19 cellular contexts compared by ENCODE assay signal in genomic region chr5:167950126-167950721, GRCh38.
DNase-seq lines count a peak whose midpoint lies in the region; TF ChIP-seq lines count a peak whose summit lies in the region.
"Had no signal": no experiment of that assay in that cellular context is flagged by ENCODE, and none has a peak within 500 bp of the region (broad histone marks: within the 10 kb centered on the region; RNA-seq: fewer than 3 reads in every experiment).

No MANE protein-coding gene starts in this region.

- no peak overlapping the region for H3K27ac ChIP-seq in neural progenitor cell
- H3K27ac ChIP-seq: pancreas, vagina had no signal

- H3K79me2 ChIP-seq in neural progenitor cell (ENCODE audit: low read depth): no peaks in the 10 kb centered on the region

- peak; percentile 50 for DNase-seq in AG20443 (ENCODE audit: low spot score)
- DNase-seq in NCI-H226: peak; percentile 84
- DNase-seq in dedifferentiated amniotic fluid mesenchymal stem cell (ENCODE audit: extremely low spot score): peak; percentile 39
- DNase-seq in neural progenitor cell (ENCODE audit: low spot score): no peak
- no peak for DNase-seq in activated CD8-positive, alpha-beta memory T cell treated with anti-CD3 and anti-CD28 coated beads, Interleukin-2, amount 50 U/mL, for 4 hours
- DNase-seq in BE2C: no peak
- DNase-seq in DMS153 treated with DMSO at 0.1 percent for 48 hours (lab: John Stamatoyannopoulos, UW; ENCODE audit: unreplicated experiment): no peak
- DNase-seq in UCSD-AML1 (lab: John Stamatoyannopoulos, UW; ENCODE audit: unreplicated experiment): no peak
- DNase-seq: activated CD4-positive, alpha-beta T cell treated with anti-CD3 and anti-CD28 coated beads for 36 hours; GF-D8; hippocampal formation; pancreas; stimulated activated CD4-positive, alpha-beta T cell treated with anti-CD3 and anti-CD28 coated beads, Interleukin-2, amount 100 ng/mL, for 24 hours; SW 1271 had no signal

- TF ChIP-seq CTCF in neural progenitor cell (IDR thresholded peaks at IDR 0.05) (no peak), BE2C (IDR thresholded peaks at IDR 0.05; ENCODE audit: low read depth, low read length) (no peak)

- H3K27ac Mint-ChIP-seq in neural progenitor cell: peak overlapping the region; percentile 55
- H3K27ac Mint-ChIP-seq: activated CD4-positive, alpha-beta T cell treated with anti-CD3 and anti-CD28 coated beads for 36 hours; activated T-helper 17 cell treated with anti-CD3 and anti-CD28 coated beads, Interleukin-2, amount 50 U/mL, for 72 hours had no signal

- H3F3A ChIP-seq in neural progenitor cell (ENCODE audit: low read depth): no peaks in the 10 kb centered on the region

- H3K4me3 ChIP-seq in neural progenitor cell: no peak overlapping the region
- no peak overlapping the region for H3K4me3 ChIP-seq in BE2C (ENCODE audit: low read depth, low read length)
- H3K4me3 ChIP-seq: BLaER1 treated with 17β-estradiol and CSF1 and Interleukin-3, amounts not matched to agents 10 nM and 100 nM; HAP-1; lung; pancreas; vagina had no signal

- H3K9me3 ChIP-seq in neural progenitor cell (ENCODE audit: low read depth): no peaks in the 10 kb centered on the region
- H3K9me3 ChIP-seq in BE2C: no peaks in the 10 kb centered on the region
- H3K9me3 ChIP-seq: HAP-1, pancreas, vagina had no signal

- H3K36me3 ChIP-seq in neural progenitor cell (no peaks in the 10 kb centered on the region), BE2C (no peaks in the 10 kb centered on the region)
- H3K36me3 ChIP-seq: HAP-1, pancreas, vagina had no signal

- no peak overlapping the region for H2AFZ ChIP-seq in neural progenitor cell (replicated peaks)

- no peak overlapping the region for H3K4me3 Mint-ChIP-seq in neural progenitor cell
- H3K4me3 Mint-ChIP-seq: activated CD4-positive, alpha-beta T cell treated with anti-CD3 and anti-CD28 coated beads for 36 hours; activated T-helper 17 cell treated with anti-CD3 and anti-CD28 coated beads, Interleukin-2, amount 50 U/mL, for 72 hours had no signal

- H3K4me1 ChIP-seq in neural progenitor cell (no peaks in the 10 kb centered on the region), BE2C (no peaks in the 10 kb centered on the region)
- H3K4me1 ChIP-seq: HAP-1, pancreas had no signal

- H3K9me3 Mint-ChIP-seq in neural progenitor cell: peaks cover 2% of the 10 kb centered on the region
- H3K9me3 Mint-ChIP-seq: activated T-helper 17 cell treated with anti-CD3 and anti-CD28 coated beads, Interleukin-2, amount 50 U/mL, for 72 hours had no signal

- peaks cover 2% of the 10 kb centered on the region for H3K27me3 Mint-ChIP-seq in neural progenitor cell (ENCODE audit: insufficient read depth, low read depth)

- no peak overlapping the region for H3K4me2 ChIP-seq in neural progenitor cell

- peaks cover 7% of the 10 kb centered on the region for H3K36me3 Mint-ChIP-seq in neural progenitor cell

- no peaks in the 10 kb centered on the region for H4K20me1 ChIP-seq in neural progenitor cell (ENCODE audit: low read depth)
- H4K20me1 ChIP-seq: BLaER1 treated with 17β-estradiol and CSF1 and Interleukin-3, amounts not matched to agents 10 nM and 100 nM had no signal

- H3K4me1 Mint-ChIP-seq in neural progenitor cell: peaks cover 60% of the 10 kb centered on the region
- H3K4me1 Mint-ChIP-seq: activated T-helper 17 cell treated with anti-CD3 and anti-CD28 coated beads, Interleukin-2, amount 50 U/mL, for 72 hours had no signal

- no peaks in the 10 kb centered on the region for H3K27me3 ChIP-seq in neural progenitor cell
- H3K27me3 ChIP-seq in BE2C: no peaks in the 10 kb centered on the region
- H3K27me3 ChIP-seq: BLaER1 treated with 17β-estradiol and CSF1 and Interleukin-3, amounts not matched to agents 10 nM and 100 nM; pancreas; vagina had no signal

- no peak overlapping the region for H3K9ac ChIP-seq in neural progenitor cell
- H3K9ac ChIP-seq: BLaER1 treated with 17β-estradiol and CSF1 and Interleukin-3, amounts not matched to agents 10 nM and 100 nM had no signal

Comparison
In these comparisons a context has a peak if more than half of its experiments do, and no peak if none do; other contexts are left out.
1. DNase-seq: peak in AG20443 (single experiment), NCI-H226 (single experiment) and dedifferentiated amniotic fluid mesenchymal stem cell (single experiment); none in neural progenitor cell (single experiment), activated CD8-positive, alpha-beta memory T cell treated with anti-CD3 and anti-CD28 coated beads, Interleukin-2, amount 50 U/mL, for 4 hours (single experiment), BE2C (single experiment), DMS153 treated with DMSO at 0.1 percent for 48 hours (single experiment) and UCSD-AML1 (single experiment).